In the genomic region with DNA sequence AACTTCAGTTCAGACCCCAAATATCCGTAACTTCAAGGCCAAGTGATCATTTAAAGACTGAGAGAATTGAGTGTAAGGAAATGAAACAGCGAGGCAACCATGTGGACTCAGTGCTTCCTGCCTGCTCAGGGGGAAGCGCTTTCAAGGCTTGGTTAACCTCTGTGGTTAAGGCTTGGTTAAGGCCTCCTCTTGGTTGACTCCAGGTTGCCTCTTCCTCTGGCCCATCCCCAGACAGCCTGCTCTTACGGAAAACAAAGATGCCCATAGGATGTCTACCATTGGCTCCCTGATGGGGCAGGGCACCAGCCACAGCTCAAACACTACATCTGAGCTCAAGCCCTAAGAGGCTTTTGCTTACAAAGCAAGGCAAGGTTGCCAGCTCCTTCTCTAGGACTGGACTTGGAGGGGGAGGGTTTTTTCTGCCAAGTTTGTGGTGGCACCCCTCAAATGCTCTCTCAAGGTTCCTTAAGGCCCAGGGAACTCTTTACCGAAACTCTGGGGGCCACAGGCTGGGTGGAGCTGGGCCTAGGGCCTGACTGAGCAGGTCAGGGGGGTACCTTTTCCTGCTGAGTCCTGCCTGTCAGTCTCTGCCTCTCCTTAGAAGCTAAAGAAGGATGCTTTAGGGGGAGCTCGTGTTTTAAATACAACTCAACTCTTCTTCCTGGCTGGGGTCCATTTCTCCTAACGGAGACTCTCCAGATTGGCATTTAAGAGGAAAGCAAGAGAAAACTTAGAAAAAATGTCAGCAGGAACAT, we compare ENCODE assay signal across 9 cellular contexts. TPM values are rescaled to one million over a fixed set of nuclear protein-coding genes. Genes with fewer than 3 reads are reported as not detected.
A peak's percentile ranks its signal among the peaks of the same experiment; 100 is the strongest.
DNase-seq lines count a peak whose midpoint lies in the region; ATAC-seq and TF ChIP-seq lines count a peak whose summit lies in the region.
"Had no signal": no experiment of that assay in that cellular context is flagged by ENCODE, and none has a peak within 500 bp of the region (broad histone marks: within the 10 kb centered on the region; RNA-seq: fewer than 3 reads in every experiment).

No MANE protein-coding gene starts in this region.

- H2AFZ ChIP-seq in OCI-LY3 (ENCODE audit: low read depth, low read length): peak overlapping the region; percentile 62; the same call in 1 of the 2 replicates

- no peaks in the 10 kb centered on the region for H3K79me2 ChIP-seq in OCI-LY3 (ENCODE audit: low read length)

- H4K20me1 ChIP-seq in OCI-LY3 (ENCODE audit: insufficient read depth, low read length): no peaks in the 10 kb centered on the region

- H3K4me3 Mint-ChIP-seq in chondrocyte (ENCODE audit: unreplicated experiment): no peak overlapping the region

- peaks cover 13% of the 10 kb centered on the region for H3K4me1 Mint-ChIP-seq in chondrocyte (ENCODE audit: low read depth)

- H3K4me3 ChIP-seq in OCI-LY3 (ENCODE audit: low read length) (no peak overlapping the region), ascending aorta (no peak overlapping the region)
- H3K4me3 ChIP-seq: K562 had no signal

- no peak overlapping the region for H3K27ac ChIP-seq in OCI-LY3 (ENCODE audit: low read length)
- no peak overlapping the region for H3K27ac ChIP-seq in ascending aorta

- H3K9ac ChIP-seq in OCI-LY3 (ENCODE audit: low read length): no peak overlapping the region

- H3K4me1 ChIP-seq in OCI-LY3 (ENCODE audit: low read length) (peaks cover 7% of the 10 kb centered on the region), ascending aorta (no peaks in the 10 kb centered on the region)

- no peaks in the 10 kb centered on the region for H3K27me3 Mint-ChIP-seq in chondrocyte (ENCODE audit: low read depth)

- no peaks in the 10 kb centered on the region for H3K9me3 Mint-ChIP-seq in chondrocyte (ENCODE audit: low read depth)

- no peak for TF ChIP-seq CTCF in OCI-LY3 (IDR thresholded peaks at IDR 0.05; ENCODE audit: low read depth, low read length)
- TF ChIP-seq CTCF in chondrocyte (IDR thresholded peaks at IDR 0.05): peak; percentile 22
- no peak for TF ChIP-seq CTCF in ascending aorta (IDR thresholded peaks at IDR 0.05)

- H3K9me3 ChIP-seq in OCI-LY3 (ENCODE audit: insufficient read depth, low read length) (no peaks in the 10 kb centered on the region), ascending aorta (no peaks in the 10 kb centered on the region)

- intact Hi-C loops in ascending aorta (cut with DNase I): no loop called here

- no peak for TF ChIP-seq POLR2A in erythroblast (IDR thresholded peaks at IDR 0.05; ENCODE audit: low read length)

- H3K36me3 ChIP-seq in OCI-LY3 (replicated peaks; ENCODE audit: low read depth, low read length) (no peaks in the 10 kb centered on the region), ascending aorta (no peaks in the 10 kb centered on the region)

- no peaks in the 10 kb centered on the region for H3K36me3 Mint-ChIP-seq in chondrocyte (ENCODE audit: low read depth)

- DNase-seq in chondrocyte (ENCODE audit: low spot score) (no peak), erythroblast (lab: John Stamatoyannopoulos, UW) (no peak), ascending aorta (ENCODE audit: low spot score in 2 of 2) (no peak), amygdala (lab: John Stamatoyannopoulos, UW) (no peak), globus pallidus (ENCODE audit: low spot score) (no peak)

- H3K4me2 ChIP-seq in OCI-LY3 (ENCODE audit: low read length): 0 out of 2 replicates have a peak overlapping the region, but pooled peaks have one; percentile 1

- ATAC-seq in GM18861 (IDR thresholded peaks at IDR 0.05; ENCODE audit: unreplicated experiment) (peak; percentile 96), HG02763 (IDR thresholded peaks at IDR 0.05; ENCODE audit: unreplicated experiment) (peak; percentile 84)

- H3K27me3 ChIP-seq in OCI-LY3 (ENCODE audit: low read depth, low read length) (peaks cover 7% of the 10 kb centered on the region; the same call in 1 of the 2 replicates), ascending aorta (no peaks in the 10 kb centered on the region)

- H3K27ac Mint-ChIP-seq in chondrocyte (ENCODE audit: unreplicated experiment): no peak overlapping the region

RNA-seq across cellular contexts. Expression of a gene that starts 13.7 kb away (rescaled TPM):
- total RNA-seq in chondrocyte (2.0 to 47.7 TPM (median 35.6 TPM) in 3 replicates), ascending aorta (not detected)
- total RNA-seq: K562 had no signal

RNA-seq across cellular contexts. Expression of a gene that starts 27.1 kb away (rescaled TPM):
- 54.3 to 60.1 TPM (median 54.8 TPM) in 3 replicates for total RNA-seq in chondrocyte
- 120 TPM for total RNA-seq in ascending aorta
